ENCODE assay signal across 16 cellular contexts in the genomic region with DNA sequence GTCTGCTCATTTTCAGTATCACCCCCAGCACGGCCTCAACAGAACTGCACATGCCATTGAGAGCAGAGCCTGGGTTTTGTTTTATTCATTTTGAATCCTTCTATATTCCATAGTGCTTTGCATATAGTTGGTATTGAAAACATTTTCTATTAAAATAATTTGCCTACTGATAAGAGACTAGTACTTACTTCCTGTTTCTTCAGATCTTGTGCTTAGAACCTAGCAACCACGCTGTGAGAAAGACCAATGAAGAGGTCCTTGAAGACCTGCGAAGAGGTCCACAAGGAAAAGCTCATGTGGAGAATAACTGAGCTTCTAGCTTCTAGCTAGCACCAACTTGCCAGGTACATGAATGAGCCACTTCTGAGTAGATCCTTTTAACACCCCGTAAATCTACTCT.
"Had no signal": no experiment of that assay in that cellular context is flagged by ENCODE, and none has a peak within 500 bp of the region (broad histone marks: within the 10 kb centered on the region; RNA-seq: fewer than 3 reads in every experiment).

No MANE protein-coding gene starts in this region.

- H3K4me1 Mint-ChIP-seq: activated CD4-positive, alpha-beta memory T cell treated with anti-CD3 and anti-CD28 coated beads, Interleukin-2, amount 10 ng/mL, durations not matched to agents 7 days and 5 days; activated naive CD8-positive, alpha-beta T cell treated with anti-CD3 and anti-CD28 coated beads, Interleukin-2, amount 50 U/mL, for 24 hours had no signal

- H3K27ac Mint-ChIP-seq: activated CD4-positive, alpha-beta memory T cell treated with anti-CD3 and anti-CD28 coated beads, Interleukin-2, amount 10 ng/mL, durations not matched to agents 7 days and 5 days; activated naive CD8-positive, alpha-beta T cell treated with anti-CD3 and anti-CD28 coated beads, Interleukin-2, amount 50 U/mL, for 24 hours; activated T-helper 1 cell treated with anti-CD3 and anti-CD28 coated beads, Interleukin-12 subunit alpha, Interleukin-12 subunit beta, Interleukin-2, Interleukin-4 antibody, amounts not matched to agents 30 ng/mL and 10 ng/mL and 1 ng/mL, durations not matched to agents 14 hours and 24 hours and 36 hours; immature natural killer cell had no signal

- H3K9me3 Mint-ChIP-seq: activated naive CD8-positive, alpha-beta T cell treated with anti-CD3 and anti-CD28 coated beads, Interleukin-2, amount 50 U/mL, for 24 hours; activated T-helper 1 cell treated with anti-CD3 and anti-CD28 coated beads, Interleukin-12 subunit alpha, Interleukin-12 subunit beta, Interleukin-2, Interleukin-4 antibody, amounts not matched to agents 30 ng/mL and 10 ng/mL and 1 ng/mL, durations not matched to agents 14 hours and 24 hours and 36 hours; immature natural killer cell had no signal

- H3K4me1 ChIP-seq: right atrium auricular region, tibial artery, vagina had no signal

- H3K4me3 Mint-ChIP-seq: activated CD4-positive, alpha-beta memory T cell treated with anti-CD3 and anti-CD28 coated beads, Interleukin-2, amount 10 ng/mL, durations not matched to agents 7 days and 5 days; activated naive CD8-positive, alpha-beta T cell treated with anti-CD3 and anti-CD28 coated beads, Interleukin-2, amount 50 U/mL, for 24 hours; activated T-helper 1 cell treated with anti-CD3 and anti-CD28 coated beads, Interleukin-12 subunit alpha, Interleukin-12 subunit beta, Interleukin-2, Interleukin-4 antibody, amounts not matched to agents 30 ng/mL and 10 ng/mL and 1 ng/mL, durations not matched to agents 14 hours and 24 hours and 36 hours; immature natural killer cell; naive thymus-derived CD4-positive, alpha-beta T cell had no signal

- ATAC-seq: activated naive CD8-positive, alpha-beta T cell treated with anti-CD3 and anti-CD28 coated beads, Interleukin-2, amount 50 U/mL, for 24 hours; esophagus mucosa; left cardiac atrium; naive thymus-derived CD4-positive, alpha-beta T cell had no signal

- H3K27me3 Mint-ChIP-seq: activated CD4-positive, alpha-beta memory T cell treated with anti-CD3 and anti-CD28 coated beads, Interleukin-2, amount 10 ng/mL, durations not matched to agents 7 days and 5 days; activated naive CD8-positive, alpha-beta T cell treated with anti-CD3 and anti-CD28 coated beads, Interleukin-2, amount 50 U/mL, for 24 hours; naive thymus-derived CD4-positive, alpha-beta T cell had no signal

- H3K4me3 ChIP-seq: lung, right atrium auricular region, skin epidermis, tibial artery, vagina had no signal

- H3K9me3 ChIP-seq: right atrium auricular region, tibial artery, vagina had no signal

- H3K36me3 ChIP-seq: vagina had no signal

- DNase-seq: activated CD4-positive, alpha-beta memory T cell treated with anti-CD3 and anti-CD28 coated beads, Interleukin-2, amount 10 ng/mL, durations not matched to agents 7 days and 5 days; activated CD4-positive, alpha-beta T cell treated with anti-CD3 and anti-CD28 coated beads for 1 hour; activated naive CD4-positive, alpha-beta T cell treated with Interleukin-2 at 50 U/mL for 16 hours; activated naive CD8-positive, alpha-beta T cell treated with anti-CD3 and anti-CD28 coated beads, Interleukin-2, amount 50 U/mL, for 24 hours; hypothalamus; immature natural killer cell; left cardiac atrium; naive thymus-derived CD4-positive, alpha-beta T cell; posterior cingulate gyrus; tibial artery had no signal

- H3K27me3 ChIP-seq: right atrium auricular region, tibial artery, vagina had no signal

- H3K27ac ChIP-seq: right atrium auricular region, skin epidermis, tibial artery, vagina had no signal
